Comparison of ENCODE assay signal across 2 cellular contexts in the genomic region with DNA sequence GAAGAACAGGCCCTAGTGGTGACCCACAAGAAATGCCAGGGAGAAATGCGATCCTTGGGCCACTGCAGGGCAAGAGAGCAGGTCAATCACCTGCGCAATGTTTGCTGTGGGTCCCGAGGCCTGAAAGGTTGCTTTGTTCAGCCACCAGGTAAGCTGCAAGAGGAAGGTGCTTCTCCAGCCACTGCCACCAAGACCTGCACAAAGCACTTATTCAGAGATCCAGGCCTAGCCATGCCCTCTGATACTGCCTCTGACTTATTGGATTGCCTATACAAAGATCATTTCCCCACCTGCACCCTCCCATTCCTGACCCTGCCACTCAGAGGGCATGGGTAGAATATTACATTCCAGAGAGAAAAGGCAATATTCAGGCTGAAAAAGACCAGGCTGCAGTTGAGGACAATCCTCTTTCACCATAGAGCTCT.
A peak's percentile ranks its signal among the peaks of the same experiment; 100 is the strongest.
TF ChIP-seq lines count a peak whose summit lies in the region.

No MANE protein-coding gene starts in this region.

TF ChIP-seq in GM23338, 12 proteins besides CTCF, POLR2A, EP300 and RAD21 (continued from another document):
- TF ChIP-seq NANOG (IDR thresholded peaks at IDR 0.05; ENCODE audit: borderline replicate concordance): no peak

TF ChIP-seq in HepG2, 621 proteins besides CTCF, POLR2A, EP300 and RAD21 (continued from another document and continues in another):
- TF ChIP-seq, protein P1, sequence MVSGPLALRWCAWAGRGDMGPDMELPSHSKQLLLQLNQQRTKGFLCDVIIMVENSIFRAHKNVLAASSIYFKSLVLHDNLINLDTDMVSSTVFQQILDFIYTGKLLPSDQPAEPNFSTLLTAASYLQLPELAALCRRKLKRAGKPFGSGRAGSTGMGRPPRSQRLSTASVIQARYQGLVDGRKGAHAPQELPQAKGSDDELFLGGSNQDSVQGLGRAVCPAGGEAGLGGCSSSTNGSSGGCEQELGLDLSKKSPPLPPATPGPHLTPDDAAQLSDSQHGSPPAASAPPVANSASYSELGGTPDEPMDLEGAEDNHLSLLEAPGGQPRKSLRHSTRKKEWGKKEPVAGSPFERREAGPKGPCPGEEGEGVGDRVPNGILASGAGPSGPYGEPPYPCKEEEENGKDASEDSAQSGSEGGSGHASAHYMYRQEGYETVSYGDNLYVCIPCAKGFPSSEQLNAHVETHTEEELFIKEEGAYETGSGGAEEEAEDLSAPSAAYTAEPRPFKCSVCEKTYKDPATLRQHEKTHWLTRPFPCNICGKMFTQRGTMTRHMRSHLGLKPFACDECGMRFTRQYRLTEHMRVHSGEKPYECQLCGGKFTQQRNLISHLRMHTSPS (CRISPR knock-in tag; IDR thresholded peaks at IDR 0.05; ENCODE audit: low read depth): peak; percentile 51
- TF ChIP-seq MTA1 (CRISPR knock-in tag; IDR thresholded peaks at IDR 0.05; ENCODE audit: borderline replicate concordance) (0 out of 2 replicates have a peak, but pooled peaks have one; percentile 44), XRCC5 (optimal IDR thresholded peaks at IDR 0.05; ENCODE audit: low read length) (peak; percentile 79), RARA (CRISPR knock-in tag; IDR thresholded peaks at IDR 0.05) (peak; percentile 31; the same call in 1 of the 2 replicates), NR2F6 (IDR thresholded peaks at IDR 0.05) (peak; percentile 92), NR2F6 (CRISPR knock-in tag; IDR thresholded peaks at IDR 0.05) (peak; percentile 87), SIX4 (CRISPR knock-in tag; IDR thresholded peaks at IDR 0.05) (peak; percentile 81), JUN (CRISPR knock-in tag; IDR thresholded peaks at IDR 0.05) (0 out of 2 replicates have a peak, but pooled peaks have one; percentile 36), HNF4G (IDR thresholded peaks at IDR 0.05; ENCODE audit: borderline replicate concordance, low read depth, low read length) (peak; percentile 81), HNF4G (CRISPR knock-in tag; IDR thresholded peaks at IDR 0.05; ENCODE audit: borderline replicate concordance, low read depth) (no peak), SP4 (CRISPR knock-in tag; IDR thresholded peaks at IDR 0.05) (0 out of 2 replicates have a peak, but pooled peaks have one; percentile 25), ZNF317 (CRISPR knock-in tag; IDR thresholded peaks at IDR 0.05) (no peak), FOXA3 (CRISPR knock-in tag; IDR thresholded peaks at IDR 0.05) (0 out of 2 replicates have a peak, but pooled peaks have one; percentile 7), AGO2 (optimal IDR thresholded peaks at IDR 0.05; ENCODE audit: low read depth, low read length) (no peak), CEBPB (IDR thresholded peaks at IDR 0.05; ENCODE audit: borderline replicate concordance, low read depth, low read length) (0 out of 2 replicates have a peak, but pooled peaks have one; percentile 49), CBFB (CRISPR knock-in tag; IDR thresholded peaks at IDR 0.05) (no peak), EZH2 (conservative IDR thresholded peaks at IDR 0.05; ENCODE audit: low read depth, low read length) (no peak), ARHGAP35 (CRISPR knock-in tag; IDR thresholded peaks at IDR 0.05; ENCODE audit: borderline replicate concordance) (no peak), XBP1 (CRISPR knock-in tag; IDR thresholded peaks at IDR 0.05) (no peak), ZNF292 (CRISPR knock-in tag; IDR thresholded peaks at IDR 0.05; ENCODE audit: borderline replicate concordance, low read depth) (peak; percentile 62; the same call in 1 of the 2 replicates), NR2C2 (CRISPR knock-in tag; IDR thresholded peaks at IDR 0.05; ENCODE audit: borderline replicate concordance) (0 out of 2 replicates have a peak, but pooled peaks have one; percentile 55), ZNF616 (CRISPR knock-in tag; IDR thresholded peaks at IDR 0.05; ENCODE audit: low read depth) (no peak), ZNF549 (CRISPR knock-in tag; IDR thresholded peaks at IDR 0.05) (no peak), GFI1 (CRISPR knock-in tag; IDR thresholded peaks at IDR 0.05; ENCODE audit: borderline replicate concordance) (peak; percentile 48; the same call in 1 of the 2 replicates), TARDBP (CRISPR knock-in tag; IDR thresholded peaks at IDR 0.05) (peak; percentile 59; the same call in 1 of the 2 replicates), ZNF318 (CRISPR knock-in tag; IDR thresholded peaks at IDR 0.05) (no peak), NR2F2 (IDR thresholded peaks at IDR 0.05; ENCODE audit: borderline replicate concordance, low read depth) (peak; percentile 91; the same call in 1 of the 2 replicates), ZNF510 (CRISPR knock-in tag; IDR thresholded peaks at IDR 0.05; ENCODE audit: low read depth) (no peak), ZEB1 (IDR thresholded peaks at IDR 0.05; ENCODE audit: insufficient replicate concordance, low read depth) (peak; percentile 93), HOXA3 (CRISPR knock-in tag; IDR thresholded peaks at IDR 0.05) (peak; percentile 23; the same call in 1 of the 2 replicates), RXRB (CRISPR knock-in tag; IDR thresholded peaks at IDR 0.05; ENCODE audit: borderline replicate concordance) (peak; percentile 34; the same call in 1 of the 2 replicates), FOSL2 (CRISPR knock-in tag; IDR thresholded peaks at IDR 0.05) (0 out of 2 replicates have a peak, but pooled peaks have one; percentile 4), ZNF878 (CRISPR knock-in tag; IDR thresholded peaks at IDR 0.05) (no peak)
- TF ChIP-seq, protein P2, sequence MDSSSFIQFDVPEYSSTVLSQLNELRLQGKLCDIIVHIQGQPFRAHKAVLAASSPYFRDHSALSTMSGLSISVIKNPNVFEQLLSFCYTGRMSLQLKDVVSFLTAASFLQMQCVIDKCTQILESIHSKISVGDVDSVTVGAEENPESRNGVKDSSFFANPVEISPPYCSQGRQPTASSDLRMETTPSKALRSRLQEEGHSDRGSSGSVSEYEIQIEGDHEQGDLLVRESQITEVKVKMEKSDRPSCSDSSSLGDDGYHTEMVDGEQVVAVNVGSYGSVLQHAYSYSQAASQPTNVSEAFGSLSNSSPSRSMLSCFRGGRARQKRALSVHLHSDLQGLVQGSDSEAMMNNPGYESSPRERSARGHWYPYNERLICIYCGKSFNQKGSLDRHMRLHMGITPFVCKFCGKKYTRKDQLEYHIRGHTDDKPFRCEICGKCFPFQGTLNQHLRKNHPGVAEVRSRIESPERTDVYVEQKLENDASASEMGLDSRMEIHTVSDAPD (CRISPR knock-in tag; IDR thresholded peaks at IDR 0.05): peak; percentile 92
- TF ChIP-seq, protein P3, sequence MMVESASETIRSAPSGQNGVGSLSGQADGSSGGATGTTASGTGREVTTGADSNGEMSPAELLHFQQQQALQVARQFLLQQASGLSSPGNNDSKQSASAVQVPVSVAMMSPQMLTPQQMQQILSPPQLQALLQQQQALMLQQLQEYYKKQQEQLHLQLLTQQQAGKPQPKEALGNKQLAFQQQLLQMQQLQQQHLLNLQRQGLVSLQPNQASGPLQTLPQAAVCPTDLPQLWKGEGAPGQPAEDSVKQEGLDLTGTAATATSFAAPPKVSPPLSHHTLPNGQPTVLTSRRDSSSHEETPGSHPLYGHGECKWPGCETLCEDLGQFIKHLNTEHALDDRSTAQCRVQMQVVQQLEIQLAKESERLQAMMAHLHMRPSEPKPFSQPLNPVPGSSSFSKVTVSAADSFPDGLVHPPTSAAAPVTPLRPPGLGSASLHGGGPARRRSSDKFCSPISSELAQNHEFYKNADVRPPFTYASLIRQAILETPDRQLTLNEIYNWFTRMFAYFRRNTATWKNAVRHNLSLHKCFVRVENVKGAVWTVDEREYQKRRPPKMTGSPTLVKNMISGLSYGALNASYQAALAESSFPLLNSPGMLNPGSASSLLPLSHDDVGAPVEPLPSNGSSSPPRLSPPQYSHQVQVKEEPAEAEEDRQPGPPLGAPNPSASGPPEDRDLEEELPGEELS (CRISPR knock-in tag; IDR thresholded peaks at IDR 0.05): peak; percentile 40
- TF ChIP-seq, protein P4, sequence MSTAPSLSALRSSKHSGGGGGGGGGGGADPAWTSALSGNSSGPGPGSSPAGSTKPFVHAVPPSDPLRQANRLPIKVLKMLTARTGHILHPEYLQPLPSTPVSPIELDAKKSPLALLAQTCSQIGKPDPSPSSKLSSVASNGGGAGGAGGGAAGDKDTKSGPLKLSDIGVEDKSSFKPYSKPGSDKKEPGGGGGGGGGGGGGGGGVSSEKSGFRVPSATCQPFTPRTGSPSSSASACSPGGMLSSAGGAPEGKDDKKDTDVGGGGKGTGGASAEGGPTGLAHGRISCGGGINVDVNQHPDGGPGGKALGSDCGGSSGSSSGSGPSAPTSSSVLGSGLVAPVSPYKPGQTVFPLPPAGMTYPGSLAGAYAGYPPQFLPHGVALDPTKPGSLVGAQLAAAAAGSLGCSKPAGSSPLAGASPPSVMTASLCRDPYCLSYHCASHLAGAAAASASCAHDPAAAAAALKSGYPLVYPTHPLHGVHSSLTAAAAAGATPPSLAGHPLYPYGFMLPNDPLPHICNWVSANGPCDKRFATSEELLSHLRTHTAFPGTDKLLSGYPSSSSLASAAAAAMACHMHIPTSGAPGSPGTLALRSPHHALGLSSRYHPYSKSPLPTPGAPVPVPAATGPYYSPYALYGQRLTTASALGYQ (CRISPR knock-in tag; IDR thresholded peaks at IDR 0.05): peak; percentile 41; the same call in 1 of the 2 replicates
- TF ChIP-seq, protein P5, sequence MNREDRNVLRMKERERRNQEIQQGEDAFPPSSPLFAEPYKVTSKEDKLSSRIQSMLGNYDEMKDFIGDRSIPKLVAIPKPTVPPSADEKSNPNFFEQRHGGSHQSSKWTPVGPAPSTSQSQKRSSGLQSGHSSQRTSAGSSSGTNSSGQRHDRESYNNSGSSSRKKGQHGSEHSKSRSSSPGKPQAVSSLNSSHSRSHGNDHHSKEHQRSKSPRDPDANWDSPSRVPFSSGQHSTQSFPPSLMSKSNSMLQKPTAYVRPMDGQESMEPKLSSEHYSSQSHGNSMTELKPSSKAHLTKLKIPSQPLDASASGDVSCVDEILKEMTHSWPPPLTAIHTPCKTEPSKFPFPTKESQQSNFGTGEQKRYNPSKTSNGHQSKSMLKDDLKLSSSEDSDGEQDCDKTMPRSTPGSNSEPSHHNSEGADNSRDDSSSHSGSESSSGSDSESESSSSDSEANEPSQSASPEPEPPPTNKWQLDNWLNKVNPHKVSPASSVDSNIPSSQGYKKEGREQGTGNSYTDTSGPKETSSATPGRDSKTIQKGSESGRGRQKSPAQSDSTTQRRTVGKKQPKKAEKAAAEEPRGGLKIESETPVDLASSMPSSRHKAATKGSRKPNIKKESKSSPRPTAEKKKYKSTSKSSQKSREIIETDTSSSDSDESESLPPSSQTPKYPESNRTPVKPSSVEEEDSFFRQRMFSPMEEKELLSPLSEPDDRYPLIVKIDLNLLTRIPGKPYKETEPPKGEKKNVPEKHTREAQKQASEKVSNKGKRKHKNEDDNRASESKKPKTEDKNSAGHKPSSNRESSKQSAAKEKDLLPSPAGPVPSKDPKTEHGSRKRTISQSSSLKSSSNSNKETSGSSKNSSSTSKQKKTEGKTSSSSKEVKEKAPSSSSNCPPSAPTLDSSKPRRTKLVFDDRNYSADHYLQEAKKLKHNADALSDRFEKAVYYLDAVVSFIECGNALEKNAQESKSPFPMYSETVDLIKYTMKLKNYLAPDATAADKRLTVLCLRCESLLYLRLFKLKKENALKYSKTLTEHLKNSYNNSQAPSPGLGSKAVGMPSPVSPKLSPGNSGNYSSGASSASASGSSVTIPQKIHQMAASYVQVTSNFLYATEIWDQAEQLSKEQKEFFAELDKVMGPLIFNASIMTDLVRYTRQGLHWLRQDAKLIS (CRISPR knock-in tag; IDR thresholded peaks at IDR 0.05): no peak
